ENCODE assay signal across 19 cellular contexts in genomic region chrX:10416424-10416823, GRCh38.
"Had no signal": no experiment of that assay in that cellular context is flagged by ENCODE, and none has a peak within 500 bp of the region (broad histone marks: within the 10 kb centered on the region; RNA-seq: fewer than 3 reads in every experiment).

No MANE protein-coding gene starts in this region.

- ATAC-seq: Panc1 had no signal

- DNase-seq: KBM-7; MV-4-11; NCI-H1048; NCI-H1105; NCI-H1417; NCI-H1436 treated with DMSO at 0.1 percent for 48 hours; NCI-H1694; NCI-H187 treated with DMSO at 0.1 percent for 48 hours; NCI-H2029 treated with DMSO at 0.1 percent for 48 hours; NCI-H2171; NCI-H226; NCI-H510A; NCI-H524 treated with DMSO at 0.1 percent for 48 hours; NCI-H69; NCI-H774; NK-92 treated with Interleukin-12 subunit alpha and Interleukin-12 subunit beta, amount 100 ng/mL, for 24 hours; PC-3; SHP77 had no signal
